In the genomic region with DNA sequence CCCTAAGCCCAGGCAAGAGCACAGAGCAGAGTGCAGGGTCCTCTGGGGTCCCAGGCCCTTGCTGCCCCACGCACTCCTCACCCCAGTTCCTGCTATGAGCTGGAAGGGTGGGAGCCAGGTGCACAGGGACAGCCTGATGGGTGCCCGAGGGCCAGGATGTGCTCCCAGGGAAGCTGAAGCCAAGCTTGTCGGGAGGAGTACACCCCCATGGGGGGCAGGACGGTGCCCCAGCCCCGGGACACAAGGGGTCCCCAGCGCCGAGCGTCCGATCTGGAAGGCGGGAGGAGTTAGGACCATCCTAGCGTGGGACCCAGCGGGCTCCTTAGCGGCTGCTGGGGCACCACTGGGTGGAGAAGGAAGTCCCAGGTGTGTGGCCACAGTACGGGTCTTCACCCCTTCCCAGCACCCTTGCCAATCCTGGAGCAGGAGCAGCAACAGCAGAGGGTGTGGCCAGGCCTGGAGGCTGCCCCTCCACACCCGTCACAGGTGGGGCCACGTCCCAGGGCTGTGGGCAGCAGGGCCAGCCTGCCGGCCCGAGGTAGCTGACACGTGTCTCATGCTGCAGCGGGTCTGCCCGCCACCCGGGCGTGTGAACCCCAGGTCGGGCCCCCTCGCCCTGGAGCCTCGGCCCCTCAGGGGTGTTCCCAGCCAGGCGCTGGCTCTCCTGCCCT, we compare ENCODE assay signal across 7 cellular contexts. TPM values are rescaled to one million over a fixed set of nuclear protein-coding genes. Genes with fewer than 3 reads are reported as not detected.
DNase-seq lines count a peak whose midpoint lies in the region; ATAC-seq and TF ChIP-seq lines count a peak whose summit lies in the region.
"Not testable (repeated sequence)": the region's sequence is repeated elsewhere in the genome, so short reads cannot be mapped to it uniquely, and the experiment has no call there.

No MANE protein-coding gene starts in this region.

- H3K27ac ChIP-seq in RWPE1 (peak overlapping the region; percentile 99), breast epithelium (peak overlapping the region; percentile 94 to 99), gastroesophageal sphincter (peak overlapping the region; percentile 97 to 99 (median 98)), left lung (peak overlapping the region; percentile 80 to 82), osteoblast (ENCODE audit: low read depth, low read length) (peak overlapping the region; percentile 70), stomach smooth muscle (ENCODE audit: low read length) (peak overlapping the region; percentile 97)

- H3K4me3 ChIP-seq in breast epithelium (peak overlapping the region in 2 of 3 donors; percentile 38 to 62), gastroesophageal sphincter (peak overlapping the region in 1 of 2 donors; percentile 53), stomach smooth muscle (ENCODE audit: low read length in 2 of 2) (peak overlapping the region; percentile 12 to 69)
- H3K4me3 ChIP-seq in left lung; osteoblast (ENCODE audit: insufficient read depth, low read length): not testable (repeated sequence)

- no CpG with 5 or more reads among the region's 27 CpGs for WGBS in gastroesophageal sphincter (ENCODE audit: low coverage in 1 of 2), 2 donors

- not testable (repeated sequence) for H3K9me3 ChIP-seq in ES-I3 (ENCODE audit: control insufficient read depth, insufficient read depth, low read length); breast epithelium; gastroesophageal sphincter; left lung; osteoblast (ENCODE audit: low read depth, low read length); stomach smooth muscle (ENCODE audit: control insufficient read depth in 2 of 2, low read length in 2 of 2)

- not testable (repeated sequence) for ATAC-seq in gastroesophageal sphincter
- ATAC-seq in left lung: peak; percentile 2

- intact Hi-C loops in breast epithelium (cut with DNase I; ENCODE audit: low total_unique reads); left lung (cut with DNase I): not testable (repeated sequence)

- TF ChIP-seq EP300 in gastroesophageal sphincter (IDR thresholded peaks at IDR 0.05): not testable (repeated sequence)

- POLR2A ChIA-PET in RWPE1 (lab: Yijun Ruan, JAX; ENCODE audit: low non-redundant PET): not testable (repeated sequence)

- peaks cover 73% of the 10 kb centered on the region for H3K79me2 ChIP-seq in osteoblast (ENCODE audit: insufficient read depth, low read length)

- not testable (repeated sequence) for H3K27me3 ChIP-seq in breast epithelium; gastroesophageal sphincter; osteoblast (ENCODE audit: insufficient read depth, low read length); stomach smooth muscle (ENCODE audit: control insufficient read depth in 1 of 2, insufficient read depth in 2 of 2, low read length in 2 of 2)
- H3K27me3 ChIP-seq in left lung: peaks cover 0 to 10% of the 10 kb centered on the region in 2 donors

- peak overlapping the region; percentile 33; the same call in 1 of the 2 replicates for H3K9ac ChIP-seq in ES-I3 (ENCODE audit: low read depth, low read length)
- H3K9ac ChIP-seq in stomach smooth muscle (ENCODE audit: low read length in 2 of 2): peak overlapping the region; percentile 55 to 78

- not testable (repeated sequence) for H2AFZ ChIP-seq in osteoblast (ENCODE audit: low read length)

- not testable (repeated sequence) for DNase-seq in RWPE1 (ENCODE audit: low spot score); breast epithelium (ENCODE audit: low spot score in 2 of 2); left lung; osteoblast (ENCODE audit: insufficient read length, low spot score, missing footprints)

- TF ChIP-seq CTCF in RWPE1 (conservative IDR thresholded peaks at IDR 0.05; ENCODE audit: low read depth); breast epithelium (IDR thresholded peaks at IDR 0.05); gastroesophageal sphincter (IDR thresholded peaks at IDR 0.05); left lung (IDR thresholded peaks at IDR 0.05); osteoblast (IDR thresholded peaks at IDR 0.05; ENCODE audit: extremely low read depth, low read depth, low read length): not testable (repeated sequence)

- H4K20me1 ChIP-seq in osteoblast (ENCODE audit: insufficient read depth, low read length): peaks cover 32% of the 10 kb centered on the region

- not testable (repeated sequence) for H3K36me3 ChIP-seq in ES-I3 (ENCODE audit: insufficient read depth, low read length); breast epithelium; gastroesophageal sphincter; left lung; osteoblast (ENCODE audit: insufficient read depth, low read length); stomach smooth muscle (ENCODE audit: control insufficient read depth in 2 of 2, insufficient read depth in 2 of 2, low read length in 2 of 2)

- TF ChIP-seq POLR2A in breast epithelium (IDR thresholded peaks at IDR 0.05): not testable (repeated sequence)
- TF ChIP-seq POLR2A in gastroesophageal sphincter (IDR thresholded peaks at IDR 0.05): peak in 1 of 2 donors; percentile 11

- H3K4me1 ChIP-seq in ES-I3 (ENCODE audit: insufficient read depth, low read length): peaks cover 17% of the 10 kb centered on the region; the same call in 1 of the 2 replicates
- H3K4me1 ChIP-seq in breast epithelium: peaks cover 28% of the 10 kb centered on the region in 2 donors
- H3K4me1 ChIP-seq in gastroesophageal sphincter: peaks cover 0 to 95% (median 68%) of the 10 kb centered on the region in 3 donors
- H3K4me1 ChIP-seq in left lung: peaks cover 24 to 42% of the 10 kb centered on the region in 2 donors
- peaks cover 41% of the 10 kb centered on the region for H3K4me1 ChIP-seq in osteoblast (ENCODE audit: insufficient read depth, low read length)
- H3K4me1 ChIP-seq in stomach smooth muscle (ENCODE audit: control insufficient read depth, insufficient read depth, low read length): peaks cover 62% of the 10 kb centered on the region

- CTCF ChIA-PET in RWPE1 (lab: Yijun Ruan, JAX): interaction anchor here (3.2 kb wide), 1 partner anchor 17 kb away, joined by 28 read pairs; no protein-coding TSS in a partner anchor

- not testable (repeated sequence) for H3K4me2 ChIP-seq in osteoblast (ENCODE audit: insufficient read depth, low read length)

RNA-seq across cellular contexts. Expression of a gene that starts 11.9 kb away (rescaled TPM):
- total RNA-seq in breast epithelium: 100 to 1,000 TPM in 2 of 3 donors, 10 to 100 TPM in 1; 74.2 to 110 (median 107) TPM
- 100 to 1,000 TPM; 181 to 492 (median 352) TPM for total RNA-seq in gastroesophageal sphincter
- 10 to 100 TPM; 63.2 to 73.5 TPM for total RNA-seq in left lung
- total RNA-seq in osteoblast: 139 and 180 TPM in 2 replicates

RNA-seq across cellular contexts. Expression of a gene that starts 24.6 kb away (rescaled TPM):
- 1 to 10 TPM in 2 of 3 donors, not detected in 1; 3.5 to 3.9 TPM for total RNA-seq in breast epithelium
- total RNA-seq in gastroesophageal sphincter: 1 to 10 TPM in 1 of 4 donors, under 1 TPM in 1, not detected in 2; 0.39 to 1.0 TPM
- total RNA-seq in left lung: under 1 TPM; 0.73 to 0.84 TPM
- 0.36 and 0.59 TPM in 2 replicates for total RNA-seq in osteoblast

RNA-seq across cellular contexts. Expression of a gene that starts 31.7 kb away (rescaled TPM):
- total RNA-seq in breast epithelium (10 to 100 TPM; 28.4 to 35.4 (median 32.5) TPM), gastroesophageal sphincter (10 to 100 TPM; 36.3 to 70.1 (median 56.3) TPM), left lung (10 to 100 TPM; 69.5 to 88.1 TPM), osteoblast (49.5 and 56.1 TPM in 2 replicates)
